ENCODE assay signal across 7 cellular contexts in the genomic region with DNA sequence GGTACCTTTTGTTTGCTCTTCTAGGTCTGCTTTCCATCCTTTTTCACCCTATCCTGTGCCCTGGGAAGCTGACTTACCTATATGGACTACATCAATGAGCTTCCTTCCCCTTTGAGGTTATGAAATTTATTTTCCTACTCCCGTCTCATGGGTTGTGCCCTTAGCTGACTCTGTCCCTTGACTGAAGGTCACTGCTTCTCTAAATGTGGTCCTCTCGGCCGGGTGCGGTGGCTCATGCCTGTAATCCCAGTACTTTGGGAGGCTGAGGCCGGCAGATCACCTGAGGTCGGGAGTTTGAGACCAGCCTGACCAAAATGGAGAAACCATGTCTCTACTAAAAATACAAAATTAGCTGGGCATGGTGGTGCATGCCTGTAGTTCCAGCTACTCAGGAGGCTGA. TPM values are rescaled to one million over a fixed set of nuclear protein-coding genes. Genes with fewer than 3 reads are reported as not detected.
DNase-seq lines count a peak whose midpoint lies in the region; ATAC-seq and TF ChIP-seq lines count a peak whose summit lies in the region.
"Not testable (repeated sequence)": the region's sequence is repeated elsewhere in the genome, so short reads cannot be mapped to it uniquely, and the experiment has no call there.

No MANE protein-coding gene starts in this region.

- not testable (repeated sequence) for H3K27me3 Mint-ChIP-seq in CD4-positive, CD25-positive, alpha-beta regulatory T cell; memory B cell; type B pancreatic cell

- H3K9me3 Mint-ChIP-seq in CD4-positive, CD25-positive, alpha-beta regulatory T cell; memory B cell; type B pancreatic cell: not testable (repeated sequence)

- peaks cover 23 to 57% (median 38%) of the 10 kb centered on the region in 4 donors for H3K4me1 Mint-ChIP-seq in CD4-positive, CD25-positive, alpha-beta regulatory T cell
- H3K4me1 Mint-ChIP-seq in memory B cell (peaks cover 27% of the 10 kb centered on the region), type B pancreatic cell (ENCODE audit: unreplicated experiment) (peaks cover 30% of the 10 kb centered on the region)

- not testable (repeated sequence) for H3K36me3 ChIP-seq in CD4-positive, CD25-positive, alpha-beta regulatory T cell (ENCODE audit: control insufficient read depth, insufficient read depth, low read length); RWPE2 (ENCODE audit: low read depth); osteoblast (ENCODE audit: insufficient read depth, low read length)

- intact Hi-C loops in left ventricle myocardium superior (cut with micrococcal nuclease); sciatic nerve (cut with DNase I): not testable (repeated sequence)

- H3K36me3 Mint-ChIP-seq in CD4-positive, CD25-positive, alpha-beta regulatory T cell; memory B cell: not testable (repeated sequence)
- peaks cover 26% of the 10 kb centered on the region for H3K36me3 Mint-ChIP-seq in type B pancreatic cell

- H3K27ac Mint-ChIP-seq in CD4-positive, CD25-positive, alpha-beta regulatory T cell: peak overlapping the region in 2 of 3 donors; percentile 26 to 47
- H3K27ac Mint-ChIP-seq in memory B cell: peak overlapping the region; percentile 38
- peak overlapping the region; percentile 11 for H3K27ac Mint-ChIP-seq in type B pancreatic cell

- not testable (repeated sequence) for ATAC-seq in CD4-positive, CD25-positive, alpha-beta regulatory T cell (ENCODE audit: low read depth in 2 of 2); RWPE2 (ENCODE audit: low read depth); memory B cell (ENCODE audit: low read depth); sciatic nerve
- ATAC-seq in left ventricle myocardium superior: peak; percentile 44

- peaks cover 14% of the 10 kb centered on the region for H4K20me1 ChIP-seq in osteoblast (ENCODE audit: insufficient read depth, low read length)

- H3K27ac ChIP-seq in CD4-positive, CD25-positive, alpha-beta regulatory T cell (ENCODE audit: insufficient read depth, low read length, poor library complexity, severe bottlenecking); RWPE2 (ENCODE audit: poor library complexity, severe bottlenecking); osteoblast (ENCODE audit: low read depth, low read length): not testable (repeated sequence)

- not testable (repeated sequence) for DNase-seq in CD4-positive, CD25-positive, alpha-beta regulatory T cell; left ventricle myocardium superior; memory B cell (ENCODE audit: low spot score in 2 of 2); type B pancreatic cell (ENCODE audit: extremely low spot score, unreplicated experiment)
- DNase-seq in RWPE2 (ENCODE audit: low spot score) (peak; percentile 38), osteoblast (ENCODE audit: insufficient read length, low spot score, missing footprints) (peak; percentile 30), sciatic nerve (ENCODE audit: low spot score) (peak; percentile 9)

- H3K4me1 ChIP-seq in CD4-positive, CD25-positive, alpha-beta regulatory T cell (ENCODE audit: control insufficient read depth, insufficient read depth, low read length, poor library complexity, severe bottlenecking); RWPE2 (ENCODE audit: insufficient read depth, poor library complexity, severe bottlenecking); osteoblast (ENCODE audit: insufficient read depth, low read length): not testable (repeated sequence)

- not testable (repeated sequence) for TF ChIP-seq CTCF in RWPE2 (IDR thresholded peaks at IDR 0.05; ENCODE audit: poor library complexity, severe bottlenecking); osteoblast (IDR thresholded peaks at IDR 0.05; ENCODE audit: extremely low read depth, low read depth, low read length); type B pancreatic cell (conservative IDR thresholded peaks at IDR 0.05)

- H2AFZ ChIP-seq in osteoblast (ENCODE audit: low read length): not testable (repeated sequence)

- H3K9me3 ChIP-seq in CD4-positive, CD25-positive, alpha-beta regulatory T cell (ENCODE audit: control insufficient read depth in 2 of 2, low read length in 2 of 2); RWPE2 (ENCODE audit: severe bottlenecking); osteoblast (ENCODE audit: low read depth, low read length): not testable (repeated sequence)

- H3K4me2 ChIP-seq in osteoblast (ENCODE audit: insufficient read depth, low read length): not testable (repeated sequence)

- H3K4me3 Mint-ChIP-seq in CD4-positive, CD25-positive, alpha-beta regulatory T cell: peak overlapping the region in 1 of 4 donors; percentile 66
- H3K4me3 Mint-ChIP-seq in memory B cell, type B pancreatic cell: not testable (repeated sequence)

- not testable (repeated sequence) for H3K27me3 ChIP-seq in CD4-positive, CD25-positive, alpha-beta regulatory T cell (ENCODE audit: control insufficient read depth, insufficient read depth, low read length); RWPE2 (ENCODE audit: insufficient read depth, poor library complexity, severe bottlenecking); osteoblast (ENCODE audit: insufficient read depth, low read length)

- not testable (repeated sequence) for H3K4me3 ChIP-seq in CD4-positive, CD25-positive, alpha-beta regulatory T cell (ENCODE audit: low read depth, low read length); RWPE2 (ENCODE audit: severe bottlenecking); osteoblast (ENCODE audit: insufficient read depth, low read length)

- peaks cover 59% of the 10 kb centered on the region for H3K79me2 ChIP-seq in osteoblast (ENCODE audit: insufficient read depth, low read length)

RNA-seq across cellular contexts. Expression of a gene that starts 6.9 kb away (rescaled TPM):
- 31.0 TPM for total RNA-seq in CD4-positive, CD25-positive, alpha-beta regulatory T cell
- 10 to 100 TPM; 11.8 to 14.8 (median 13.2) TPM for polyA plus RNA-seq in CD4-positive, CD25-positive, alpha-beta regulatory T cell
- total RNA-seq in left ventricle myocardium superior (10.2 TPM), osteoblast (10.3 and 11.2 TPM in 2 replicates), sciatic nerve (26.0 TPM), type B pancreatic cell (ENCODE audit: low replicate concordance) (39.8 and 52.3 TPM in 2 replicates)

RNA-seq across cellular contexts. Expression of a gene that starts 53.2 kb away (rescaled TPM):
- 6.2 TPM for total RNA-seq in CD4-positive, CD25-positive, alpha-beta regulatory T cell
- 1 to 10 TPM; 3.8 to 8.0 (median 4.9) TPM for polyA plus RNA-seq in CD4-positive, CD25-positive, alpha-beta regulatory T cell
- 226 TPM for total RNA-seq in left ventricle myocardium superior
- 27.1 and 27.5 TPM in 2 replicates for total RNA-seq in osteoblast
- total RNA-seq in sciatic nerve: 47.1 TPM
- 7.6 and 19.5 TPM in 2 replicates for total RNA-seq in type B pancreatic cell (ENCODE audit: low replicate concordance)
